Comparison of ENCODE assay signal across 27 cellular contexts in the genomic region with DNA sequence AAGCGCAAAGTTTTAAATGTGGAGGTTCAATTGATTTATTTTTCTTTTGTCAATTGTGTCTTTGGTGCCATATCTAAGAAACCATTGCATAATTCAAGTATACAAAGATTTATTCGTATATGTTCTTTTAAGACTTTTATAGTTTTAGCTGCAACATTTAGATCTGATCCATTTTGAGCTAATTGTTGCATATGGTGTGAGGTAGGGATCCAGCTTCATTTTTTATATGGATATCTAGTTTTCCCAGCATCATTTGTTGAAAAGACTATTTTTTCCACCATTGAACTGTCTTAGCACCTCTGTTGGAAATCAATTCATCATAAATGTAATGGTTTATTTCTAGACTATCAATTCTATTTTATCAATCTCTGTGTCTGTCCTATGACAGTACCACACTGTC. TPM values are rescaled to one million over a fixed set of nuclear protein-coding genes. Genes with fewer than 3 reads are reported as not detected.
A peak's percentile ranks its signal among the peaks of the same experiment; 100 is the strongest.
DNase-seq lines count a peak whose midpoint lies in the region; ATAC-seq and TF ChIP-seq lines count a peak whose summit lies in the region.
"Had no signal": no experiment of that assay in that cellular context is flagged by ENCODE, and none has a peak within 500 bp of the region (broad histone marks: within the 10 kb centered on the region; RNA-seq: fewer than 3 reads in every experiment).

No MANE protein-coding gene starts in this region.

- no peaks in the 10 kb centered on the region for H3K27me3 ChIP-seq in CD8-positive, alpha-beta T cell (ENCODE audit: insufficient read depth, low read length)

- H3K4me1 Mint-ChIP-seq in activated T-cell treated with anti-CD3 and anti-CD28 coated beads, Interleukin-2, amount 50 U/mL, for 24 hours (ENCODE audit: low read depth): peaks cover 88% of the 10 kb centered on the region
- H3K4me1 Mint-ChIP-seq in CD8-positive, alpha-beta T cell (ENCODE audit: low read depth): peaks cover 78% of the 10 kb centered on the region
- peaks cover 32% of the 10 kb centered on the region for H3K4me1 Mint-ChIP-seq in activated T-helper 17 cell treated with anti-CD3 and anti-CD28 coated beads, Interleukin-2, amount 50 U/mL, for 72 hours
- peaks cover 41 to 89% (median 67%) of the 10 kb centered on the region in 4 donors for H3K4me1 Mint-ChIP-seq in naive thymus-derived CD8-positive, alpha-beta T cell

- ATAC-seq in CD8-positive, alpha-beta T cell: no peak
- ATAC-seq in activated T-helper 17 cell treated with anti-CD3 and anti-CD28 coated beads, Interleukin-2, amount 50 U/mL, for 72 hours (replicated peaks): no peak
- no peak for ATAC-seq in naive thymus-derived CD8-positive, alpha-beta T cell
- ATAC-seq: GM23338, Panc1 had no signal

- H3K27me3 Mint-ChIP-seq in activated T-cell treated with anti-CD3 and anti-CD28 coated beads, Interleukin-2, amount 50 U/mL, for 24 hours: no peaks in the 10 kb centered on the region
- no peaks in the 10 kb centered on the region for H3K27me3 Mint-ChIP-seq in CD8-positive, alpha-beta T cell (ENCODE audit: low read depth)
- no peaks in the 10 kb centered on the region for H3K27me3 Mint-ChIP-seq in activated T-helper 17 cell treated with anti-CD3 and anti-CD28 coated beads, Interleukin-2, amount 50 U/mL, for 72 hours
- H3K27me3 Mint-ChIP-seq in naive thymus-derived CD8-positive, alpha-beta T cell: no peaks in the 10 kb centered on the region

- no peak for TF ChIP-seq CTCF in CD8-positive, alpha-beta T cell (IDR thresholded peaks at IDR 0.05)
- TF ChIP-seq CTCF in GM20000 (IDR thresholded peaks at IDR 0.05; ENCODE audit: extremely low read depth, missing control alignments): no peak

- no peak overlapping the region for H3K4me3 ChIP-seq in CD8-positive, alpha-beta T cell (ENCODE audit: low read depth, low read length)
- H3K4me3 ChIP-seq: GM23338 had no signal

- CTCF ChIA-PET in CD8-positive, alpha-beta T cell (lab: Charles Lee): interaction anchor here (1.0 to 26.4 kb wide), 6 partner anchors 9 to 52 kb away, joined by 3 to 638 read pairs (median 5); no protein-coding TSS in a partner anchor

- peaks cover 25% of the 10 kb centered on the region for H3K36me3 ChIP-seq in CD8-positive, alpha-beta T cell (ENCODE audit: insufficient read depth, low read length)
- H3K36me3 ChIP-seq: BE2C had no signal

- H3K4me3 Mint-ChIP-seq in activated T-cell treated with anti-CD3 and anti-CD28 coated beads, Interleukin-2, amount 50 U/mL, for 24 hours: no peak overlapping the region
- no peak overlapping the region for H3K4me3 Mint-ChIP-seq in CD8-positive, alpha-beta T cell
- H3K4me3 Mint-ChIP-seq in activated T-helper 17 cell treated with anti-CD3 and anti-CD28 coated beads, Interleukin-2, amount 50 U/mL, for 72 hours: peak overlapping the region; percentile 95
- peak overlapping the region in 3 of 10 donors; percentile 11 to 60 (median 22) for H3K4me3 Mint-ChIP-seq in naive thymus-derived CD8-positive, alpha-beta T cell
- H3K4me3 Mint-ChIP-seq: CD14-positive monocyte, GM23338, H9, HFFc6 had no signal

- H3K27ac Mint-ChIP-seq in activated T-cell treated with anti-CD3 and anti-CD28 coated beads, Interleukin-2, amount 50 U/mL, for 24 hours: peak overlapping the region; percentile 19
- H3K27ac Mint-ChIP-seq in CD8-positive, alpha-beta T cell: peak overlapping the region; percentile 57
- no peak overlapping the region for H3K27ac Mint-ChIP-seq in activated T-helper 17 cell treated with anti-CD3 and anti-CD28 coated beads, Interleukin-2, amount 50 U/mL, for 72 hours
- H3K27ac Mint-ChIP-seq in naive thymus-derived CD8-positive, alpha-beta T cell: peak overlapping the region in 8 of 10 donors; percentile 65 to 100 (median 80)
- H3K27ac Mint-ChIP-seq: GM23338, H9, HFFc6 had no signal

- H3K36me3 Mint-ChIP-seq in activated T-cell treated with anti-CD3 and anti-CD28 coated beads, Interleukin-2, amount 50 U/mL, for 24 hours (ENCODE audit: low read depth): peaks cover 48% of the 10 kb centered on the region
- H3K36me3 Mint-ChIP-seq in CD8-positive, alpha-beta T cell: peaks cover 32% of the 10 kb centered on the region
- peaks cover 41% of the 10 kb centered on the region for H3K36me3 Mint-ChIP-seq in activated T-helper 17 cell treated with anti-CD3 and anti-CD28 coated beads, Interleukin-2, amount 50 U/mL, for 72 hours (ENCODE audit: low read depth)
- peaks cover 29 to 41% (median 39%) of the 10 kb centered on the region in 3 donors for H3K36me3 Mint-ChIP-seq in naive thymus-derived CD8-positive, alpha-beta T cell
- H3K36me3 Mint-ChIP-seq: CD14-positive monocyte had no signal

- no peak for DNase-seq in activated T-cell treated with anti-CD3 and anti-CD28 coated beads, Interleukin-2, amount 50 U/mL, for 24 hours
- DNase-seq in activated T-cell treated with anti-CD3 and anti-CD28 coated beads for 4 hours (no peak), ecto neural progenitor cell (ENCODE audit: low spot score) (no peak), GM20000 (ENCODE audit: low spot score) (no peak), RKO (ENCODE audit: low spot score) (no peak)
- DNase-seq in CD8-positive, alpha-beta T cell: no peak
- DNase-seq in naive thymus-derived CD8-positive, alpha-beta T cell: no peak
- DNase-seq: BE2C, COR-L47, DMS53, H9, HFFc6, MM.1S, NCI-H2029, NCI-H2227 treated with DMSO at 0.1 percent for 48 hours, NCI-H510A, NCI-H69, SK-N-SH had no signal

- H3K9me3 Mint-ChIP-seq in activated T-cell treated with anti-CD3 and anti-CD28 coated beads, Interleukin-2, amount 50 U/mL, for 24 hours: peaks cover 29% of the 10 kb centered on the region
- peaks cover 3% of the 10 kb centered on the region for H3K9me3 Mint-ChIP-seq in CD8-positive, alpha-beta T cell
- H3K9me3 Mint-ChIP-seq in activated T-helper 17 cell treated with anti-CD3 and anti-CD28 coated beads, Interleukin-2, amount 50 U/mL, for 72 hours: peaks cover 13% of the 10 kb centered on the region
- peaks cover 2 to 21% (median 13%) of the 10 kb centered on the region in 9 donors for H3K9me3 Mint-ChIP-seq in naive thymus-derived CD8-positive, alpha-beta T cell

- no peaks in the 10 kb centered on the region for H3K9me3 ChIP-seq in CD8-positive, alpha-beta T cell (ENCODE audit: low read length)
- H3K9me3 ChIP-seq: BE2C had no signal

- peaks cover 29% of the 10 kb centered on the region for H3K4me1 ChIP-seq in CD8-positive, alpha-beta T cell (ENCODE audit: insufficient read depth, low read length)
- H3K4me1 ChIP-seq: BE2C had no signal

- intact Hi-C loops in CD8-positive, alpha-beta T cell (cut with DNase I, micrococcal nuclease): loop anchor here (1.0 to 10.0 kb wide), 3 partner anchors 9 to 740 kb away; a partner anchor contains a TSS

- no peak overlapping the region for H3K27ac ChIP-seq in CD8-positive, alpha-beta T cell (ENCODE audit: low read depth, low read length)
- H3K27ac ChIP-seq: 22Rv1, HL-60, KMS-11 had no signal

- POLR2A ChIA-PET in CD8-positive, alpha-beta T cell (lab: Charles Lee): interaction anchor here (1.2 to 23.6 kb wide), 4 partner anchors 9 to 52 kb away, joined by 4 to 724 read pairs (median 16); no protein-coding TSS in a partner anchor
- POLR2A ChIA-PET in naive thymus-derived CD8-positive, alpha-beta T cell (lab: Charles Lee): interaction anchor here (1.9 to 37.3 kb wide), 6 partner anchors 10 to 49 kb away, joined by 6 to 2269 read pairs (median 306); no protein-coding TSS in a partner anchor

RNA-seq across cellular contexts. Expression of a gene that starts 2.1 kb away (rescaled TPM):
- total RNA-seq in CD8-positive, alpha-beta T cell: 100 to 1,000 TPM; 196 to 199 TPM
- 100 to 1,000 TPM; 140 to 304 TPM for total RNA-seq in activated T-helper 17 cell treated with anti-CD3 and anti-CD28 coated beads, Interleukin-2, amount 50 U/mL, for 72 hours
- 100 to 1,000 TPM; 571 to 574 TPM for total RNA-seq in naive thymus-derived CD8-positive, alpha-beta T cell
- polyA plus RNA-seq in naive thymus-derived CD8-positive, alpha-beta T cell: 1,000 to 10,000 TPM in 2 of 3 donors, 100 to 1,000 TPM in 1; 897 to 2,008 (median 1,531) TPM
- total RNA-seq: Daoy, G401, HFFc6 had no signal
- polyA plus RNA-seq: SK-N-SH had no signal
